ENCODE assay signal across 8 cellular contexts in the genomic region with DNA sequence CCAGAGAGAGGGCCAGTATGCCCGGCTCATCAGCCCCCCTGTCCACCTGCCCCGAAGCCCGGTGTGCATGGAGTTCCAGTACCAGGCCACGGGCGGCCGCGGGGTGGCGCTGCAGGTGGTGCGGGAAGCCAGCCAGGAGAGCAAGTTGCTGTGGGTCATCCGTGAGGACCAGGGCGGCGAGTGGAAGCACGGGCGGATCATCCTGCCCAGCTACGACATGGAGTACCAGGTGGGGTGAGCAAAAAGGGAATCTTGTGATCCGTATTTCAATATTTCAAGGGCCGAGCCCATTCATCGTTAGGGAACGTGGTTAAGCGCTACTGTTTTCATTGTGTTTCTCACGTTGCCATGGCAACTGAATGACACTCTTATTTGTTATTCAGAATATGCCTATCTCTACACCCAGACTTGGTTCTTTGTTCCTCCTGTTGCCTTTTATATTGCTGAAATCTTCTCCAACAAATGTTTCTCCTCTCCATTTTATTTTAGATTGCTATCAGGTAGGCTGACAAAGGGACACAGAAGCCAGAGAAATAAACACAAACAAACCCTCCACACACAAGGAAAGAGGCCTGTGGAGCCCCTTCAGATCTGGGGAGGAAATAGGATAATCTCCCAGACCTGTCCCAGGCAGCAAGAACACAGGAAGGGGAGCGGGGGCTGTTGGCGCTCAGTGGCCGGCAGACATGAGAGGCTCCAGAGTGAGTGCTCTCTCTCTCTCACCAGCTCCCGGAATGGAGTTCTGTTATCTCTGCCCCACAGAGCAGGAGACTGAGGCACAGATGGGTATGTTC.
DNase-seq lines count a peak whose midpoint lies in the region; ATAC-seq, FAIRE-seq and TF ChIP-seq lines count a peak whose summit lies in the region.

No MANE protein-coding gene starts in this region.

- H3K9me3 ChIP-seq in pancreas (no peaks in the 10 kb centered on the region), MG63 (no peaks in the 10 kb centered on the region)

- no peaks in the 10 kb centered on the region for H3K9me3 Mint-ChIP-seq in CD14-positive monocyte
- no peaks in the 10 kb centered on the region for H3K9me3 Mint-ChIP-seq in activated T-cell treated with anti-CD3 and anti-CD28 coated beads, Interleukin-2, amount 50 U/mL, for 72 hours

- intact Hi-C loops in CD14-positive monocyte (cut with micrococcal nuclease) (loop anchor here in 1 of 2 donors (5.0 kb wide), 1 partner anchor 163 kb away; no protein-coding TSS in a partner anchor), pancreas (cut with DNase I) (no loop called here)

- peaks cover 3% of the 10 kb centered on the region for H3K4me1 Mint-ChIP-seq in CD14-positive monocyte
- peaks cover 7% of the 10 kb centered on the region for H3K4me1 Mint-ChIP-seq in activated T-cell treated with anti-CD3 and anti-CD28 coated beads, Interleukin-2, amount 50 U/mL, for 72 hours (ENCODE audit: low read depth)

- WGBS in pancreas, 2 donors = 19 to 22% methylated on average over 25 of the region's 25 CpGs

- TF ChIP-seq CTCF in CD14-positive monocyte (IDR thresholded peaks at IDR 0.05) (peak; percentile 54), pancreas (IDR thresholded peaks at IDR 0.05) (peak in 2 of 4 donors; percentile 24 to 26)

- H3K27me3 Mint-ChIP-seq in CD14-positive monocyte (ENCODE audit: low read depth in 3 of 3) = peaks cover 25 to 34% (median 25%) of the 10 kb centered on the region in 3 donors
- H3K27me3 Mint-ChIP-seq in activated T-cell treated with anti-CD3 and anti-CD28 coated beads, Interleukin-2, amount 50 U/mL, for 72 hours (ENCODE audit: low read depth) = peaks cover 46% of the 10 kb centered on the region

- H3K4me3 ChIP-seq in pancreas (peak overlapping the region in 1 of 4 donors; percentile 4), MG63 (no peak overlapping the region)

- H3K36me3 ChIP-seq in pancreas (no peaks in the 10 kb centered on the region), MG63 (no peaks in the 10 kb centered on the region)

- FAIRE-seq in pancreas (lab: Jason Lieb, UNC) = no peak

- peak overlapping the region in 6 of 7 donors; percentile 6 to 81 (median 74) for H3K27ac Mint-ChIP-seq in CD14-positive monocyte
- H3K27ac Mint-ChIP-seq in activated T-cell treated with anti-CD3 and anti-CD28 coated beads, Interleukin-2, amount 50 U/mL, for 72 hours = no peak overlapping the region

- H3K4me1 ChIP-seq in pancreas = peaks cover 0 to 4% (median 0%) of the 10 kb centered on the region in 3 donors

- no peaks in the 10 kb centered on the region for H3K36me3 Mint-ChIP-seq in CD14-positive monocyte
- H3K36me3 Mint-ChIP-seq in activated T-cell treated with anti-CD3 and anti-CD28 coated beads, Interleukin-2, amount 50 U/mL, for 72 hours (ENCODE audit: insufficient read depth in 2 of 2) = no peaks in the 10 kb centered on the region

- peak overlapping the region in 1 of 2 donors; percentile 31 for H3K4me3 Mint-ChIP-seq in CD14-positive monocyte
- H3K4me3 Mint-ChIP-seq in activated T-cell treated with anti-CD3 and anti-CD28 coated beads, Interleukin-2, amount 50 U/mL, for 72 hours = peak overlapping the region in 1 of 2 donors; percentile 51

- peak; percentile 37 for ATAC-seq in HG03175 (IDR thresholded peaks at IDR 0.05; ENCODE audit: unreplicated experiment)
- ATAC-seq in activated T-cell treated with anti-CD3 and anti-CD28 coated beads, Interleukin-2, amount 50 U/mL, for 72 hours (replicated peaks in 1 of 2) = peak; percentile 39 to 62
- ATAC-seq in pancreas = peak; percentile 61 to 77 (median 74)

- peaks cover 0 to 19% (median 0%) of the 10 kb centered on the region in 4 donors for H3K27me3 ChIP-seq in pancreas
- no peaks in the 10 kb centered on the region for H3K27me3 ChIP-seq in MG63

- DNase-seq in CD14-positive monocyte (ENCODE audit: low spot score) (no peak), glomerular endothelial cell (ENCODE audit: extremely low read depth, low read depth, low spot score) (peak; percentile 80), pancreas (peak; percentile 21 to 82 (median 58)), NCI-H1048 (lab: John Stamatoyannopoulos, UW) (no peak), MG63 (no peak), NOMO-1 treated with dmso at 0.1 percent for 144 hours (lab: John Stamatoyannopoulos, UW; ENCODE audit: unreplicated experiment) (no peak)
- peak; percentile 31 to 60 for DNase-seq in activated T-cell treated with anti-CD3 and anti-CD28 coated beads, Interleukin-2, amount 50 U/mL, for 72 hours

- H3K27ac ChIP-seq in pancreas = no peak overlapping the region

Comparison
In these comparisons a context has a peak if more than half of its experiments do, and no peak if none do; other contexts are left out.
1. DNase-seq: peak in activated T-cell treated with anti-CD3 and anti-CD28 coated beads, Interleukin-2, amount 50 U/mL, for 72 hours (2 of 2), glomerular endothelial cell (single experiment) and pancreas (6 of 6); none in CD14-positive monocyte (single experiment), NCI-H1048 (single experiment), MG63 (single experiment) and NOMO-1 treated with dmso at 0.1 percent for 144 hours (single experiment).
2. Peak in every context shown above with its lines, with median percentiles within 50 percentile points of each other: ATAC-seq.